ENCODE assay signal across 21 cellular contexts in genomic region chr11:102378818-102379217, GRCh38. TPM values are rescaled to one million over a fixed set of nuclear protein-coding genes. Genes with fewer than 3 reads are reported as not detected.
A peak's percentile ranks its signal among the peaks of the same experiment; 100 is the strongest.
DNase-seq lines count a peak whose midpoint lies in the region; ATAC-seq, FAIRE-seq and TF ChIP-seq lines count a peak whose summit lies in the region.
"Had no signal": no experiment of that assay in that cellular context is flagged by ENCODE, and none has a peak within 500 bp of the region (broad histone marks: within the 10 kb centered on the region; RNA-seq: fewer than 3 reads in every experiment).

No MANE protein-coding gene starts in this region.

- no peak overlapping the region for H3K9ac ChIP-seq in astrocyte (ENCODE audit: low read length)
- H3K9ac ChIP-seq: BLaER1 treated with 17β-estradiol and CSF1 and Interleukin-3, amounts not matched to agents 10 nM and 100 nM had no signal

- no peak overlapping the region for H3K27ac Mint-ChIP-seq in activated CD8-positive, alpha-beta T cell treated with anti-CD3 and anti-CD28 coated beads for 36 hours
- no peak overlapping the region for H3K27ac Mint-ChIP-seq in activated CD8-positive, alpha-beta T cell treated with anti-CD3 and anti-CD28 coated beads, Interleukin-2, amount 10 ng/mL, durations not matched to agents 7 days and 5 days
- H3K27ac Mint-ChIP-seq in activated naive CD8-positive, alpha-beta T cell: peak overlapping the region; percentile 12
- no peak overlapping the region for H3K27ac Mint-ChIP-seq in activated naive CD8-positive, alpha-beta T cell treated with anti-CD3 and anti-CD28 coated beads for 36 hours
- H3K27ac Mint-ChIP-seq in astrocyte (ENCODE audit: unreplicated experiment): no peak overlapping the region
- no peak overlapping the region for H3K27ac Mint-ChIP-seq in stimulated activated naive CD8-positive, alpha-beta T cell treated with anti-CD3 and anti-CD28 coated beads, Interleukin-15, amount 100 ng/mL, for 72 hours
- H3K27ac Mint-ChIP-seq: B cell; CD8-positive, alpha-beta memory T cell; H9 had no signal

- H3K27ac ChIP-seq in astrocyte (ENCODE audit: low read depth, low read length): no peak overlapping the region
- H3K27ac ChIP-seq: BLaER1 treated with 17β-estradiol and CSF1 and Interleukin-3, amounts not matched to agents 10 nM and 100 nM had no signal

- peaks cover 36% of the 10 kb centered on the region for H4K20me1 ChIP-seq in astrocyte (ENCODE audit: insufficient read depth, low read length)

- H3K4me2 ChIP-seq in astrocyte (ENCODE audit: low read length): no peak overlapping the region
- H3K4me2 ChIP-seq: BLaER1 treated with 17β-estradiol and CSF1 and Interleukin-3, amounts not matched to agents 10 nM and 100 nM had no signal

- H3K79me2 ChIP-seq in astrocyte (ENCODE audit: insufficient read depth, low read length): peaks cover 32% of the 10 kb centered on the region

- H3K4me1 ChIP-seq in astrocyte (ENCODE audit: insufficient read depth, low read length): no peaks in the 10 kb centered on the region
- H3K4me1 ChIP-seq: BLaER1 treated with 17β-estradiol and CSF1 and Interleukin-3, amounts not matched to agents 10 nM and 100 nM had no signal

- FAIRE-seq in astrocyte (lab: Jason Lieb, UNC): peak; percentile 29
- FAIRE-seq: GM12878, GM19239, H1 had no signal

- H3K9me3 Mint-ChIP-seq in activated CD8-positive, alpha-beta T cell treated with anti-CD3 and anti-CD28 coated beads for 36 hours: no peaks in the 10 kb centered on the region
- no peaks in the 10 kb centered on the region for H3K9me3 Mint-ChIP-seq in activated CD8-positive, alpha-beta T cell treated with anti-CD3 and anti-CD28 coated beads, Interleukin-2, amount 10 ng/mL, durations not matched to agents 7 days and 5 days (ENCODE audit: insufficient read depth)
- H3K9me3 Mint-ChIP-seq in activated naive CD8-positive, alpha-beta T cell (ENCODE audit: low read depth): no peaks in the 10 kb centered on the region
- no peaks in the 10 kb centered on the region for H3K9me3 Mint-ChIP-seq in activated naive CD8-positive, alpha-beta T cell treated with anti-CD3 and anti-CD28 coated beads for 36 hours
- H3K9me3 Mint-ChIP-seq in astrocyte (ENCODE audit: unreplicated experiment): no peaks in the 10 kb centered on the region
- no peaks in the 10 kb centered on the region for H3K9me3 Mint-ChIP-seq in stimulated activated naive CD8-positive, alpha-beta T cell treated with anti-CD3 and anti-CD28 coated beads, Interleukin-15, amount 100 ng/mL, for 72 hours
- H3K9me3 Mint-ChIP-seq: CD8-positive, alpha-beta memory T cell; H9 had no signal

- POLR2A ChIA-PET in activated CD8-positive, alpha-beta T cell treated with anti-CD3 and anti-CD28 coated beads for 36 hours (lab: Charles Lee): no interaction called here
- POLR2A ChIA-PET in activated CD8-positive, alpha-beta T cell treated with anti-CD3 and anti-CD28 coated beads, Interleukin-2, amount 10 ng/mL, durations not matched to agents 7 days and 5 days (lab: Charles Lee): no interaction called here

- peaks cover 39% of the 10 kb centered on the region for H3K36me3 ChIP-seq in astrocyte (ENCODE audit: insufficient read depth, low read length)

- peak; percentile 84 for ATAC-seq in activated CD8-positive, alpha-beta T cell treated with anti-CD3 and anti-CD28 coated beads for 36 hours
- no peak for ATAC-seq in activated CD8-positive, alpha-beta T cell treated with anti-CD3 and anti-CD28 coated beads, Interleukin-2, amount 10 ng/mL, durations not matched to agents 7 days and 5 days
- peak; percentile 59 for ATAC-seq in stimulated activated naive CD8-positive, alpha-beta T cell treated with anti-CD3 and anti-CD28 coated beads, Interleukin-15, amount 100 ng/mL, for 72 hours
- ATAC-seq: GM12878 had no signal

- H3K4me3 ChIP-seq in astrocyte (ENCODE audit: insufficient read depth, low read depth, low read length): no peak overlapping the region
- H3K4me3 ChIP-seq: BLaER1 treated with 17β-estradiol and CSF1 and Interleukin-3, amounts not matched to agents 10 nM and 100 nM; GM12878 had no signal

- no peaks in the 10 kb centered on the region for H3K9me3 ChIP-seq in astrocyte (ENCODE audit: insufficient read depth, low read depth, low read length)
- H3K9me3 ChIP-seq: BLaER1 treated with 17β-estradiol and CSF1 and Interleukin-3, amounts not matched to agents 10 nM and 100 nM had no signal

- H3K4me1 Mint-ChIP-seq in activated CD8-positive, alpha-beta T cell treated with anti-CD3 and anti-CD28 coated beads for 36 hours (ENCODE audit: low read depth): peaks cover 31% of the 10 kb centered on the region
- H3K4me1 Mint-ChIP-seq in activated CD8-positive, alpha-beta T cell treated with anti-CD3 and anti-CD28 coated beads, Interleukin-2, amount 10 ng/mL, durations not matched to agents 7 days and 5 days (ENCODE audit: low read depth): peaks cover 10% of the 10 kb centered on the region
- peaks cover 36% of the 10 kb centered on the region for H3K4me1 Mint-ChIP-seq in activated naive CD8-positive, alpha-beta T cell (ENCODE audit: low read depth)
- peaks cover 25% of the 10 kb centered on the region for H3K4me1 Mint-ChIP-seq in activated naive CD8-positive, alpha-beta T cell treated with anti-CD3 and anti-CD28 coated beads for 36 hours
- H3K4me1 Mint-ChIP-seq in astrocyte (ENCODE audit: low read depth, unreplicated experiment): peaks cover 19% of the 10 kb centered on the region
- H3K4me1 Mint-ChIP-seq in stimulated activated naive CD8-positive, alpha-beta T cell treated with anti-CD3 and anti-CD28 coated beads, Interleukin-15, amount 100 ng/mL, for 72 hours: peaks cover 24% of the 10 kb centered on the region
- H3K4me1 Mint-ChIP-seq: B cell had no signal

- H3K4me3 Mint-ChIP-seq in activated CD8-positive, alpha-beta T cell treated with anti-CD3 and anti-CD28 coated beads for 36 hours: no peak overlapping the region
- H3K4me3 Mint-ChIP-seq in activated CD8-positive, alpha-beta T cell treated with anti-CD3 and anti-CD28 coated beads, Interleukin-2, amount 10 ng/mL, durations not matched to agents 7 days and 5 days: no peak overlapping the region
- no peak overlapping the region for H3K4me3 Mint-ChIP-seq in activated naive CD8-positive, alpha-beta T cell
- H3K4me3 Mint-ChIP-seq in activated naive CD8-positive, alpha-beta T cell treated with anti-CD3 and anti-CD28 coated beads for 36 hours: no peak overlapping the region
- H3K4me3 Mint-ChIP-seq in astrocyte (ENCODE audit: unreplicated experiment): no peak overlapping the region
- H3K4me3 Mint-ChIP-seq in stimulated activated naive CD8-positive, alpha-beta T cell treated with anti-CD3 and anti-CD28 coated beads, Interleukin-15, amount 100 ng/mL, for 72 hours: no peak overlapping the region
- H3K4me3 Mint-ChIP-seq: B cell; CD8-positive, alpha-beta memory T cell; H9 had no signal

- intact Hi-C loops in activated CD8-positive, alpha-beta T cell treated with anti-CD3 and anti-CD28 coated beads for 36 hours (cut with micrococcal nuclease): no loop called here

- CTCF ChIA-PET in activated CD8-positive, alpha-beta T cell treated with anti-CD3 and anti-CD28 coated beads for 36 hours (lab: Charles Lee): interaction anchor here (1.1 to 6.5 kb wide), 3 partner anchors 13 to 234 kb away, joined by 3 to 59 read pairs (median 3); no protein-coding TSS in a partner anchor
- CTCF ChIA-PET in activated CD8-positive, alpha-beta T cell treated with anti-CD3 and anti-CD28 coated beads, Interleukin-2, amount 10 ng/mL, durations not matched to agents 7 days and 5 days (lab: Charles Lee): interaction anchor here (0.9 to 1.8 kb wide), 2 partner anchors 12 to 37 kb away, joined by 3 to 8 read pairs; no protein-coding TSS in a partner anchor

- H3K36me3 Mint-ChIP-seq in activated CD8-positive, alpha-beta T cell treated with anti-CD3 and anti-CD28 coated beads for 36 hours (ENCODE audit: low read depth): peaks cover 42% of the 10 kb centered on the region
- H3K36me3 Mint-ChIP-seq in activated CD8-positive, alpha-beta T cell treated with anti-CD3 and anti-CD28 coated beads, Interleukin-2, amount 10 ng/mL, durations not matched to agents 7 days and 5 days (ENCODE audit: low read depth): peaks cover 44% of the 10 kb centered on the region
- peaks cover 19% of the 10 kb centered on the region for H3K36me3 Mint-ChIP-seq in activated naive CD8-positive, alpha-beta T cell
- H3K36me3 Mint-ChIP-seq in activated naive CD8-positive, alpha-beta T cell treated with anti-CD3 and anti-CD28 coated beads for 36 hours: peaks cover 43% of the 10 kb centered on the region
- peaks cover 15% of the 10 kb centered on the region for H3K36me3 Mint-ChIP-seq in astrocyte (ENCODE audit: low read depth, unreplicated experiment)

- no peak for DNase-seq in activated CD8-positive, alpha-beta T cell treated with anti-CD3 and anti-CD28 coated beads for 36 hours
- no peak for DNase-seq in activated CD8-positive, alpha-beta T cell treated with anti-CD3 and anti-CD28 coated beads, Interleukin-2, amount 10 ng/mL, durations not matched to agents 7 days and 5 days
- DNase-seq in activated naive CD8-positive, alpha-beta T cell treated with anti-CD3 and anti-CD28 coated beads for 36 hours: no peak
- DNase-seq in astrocyte (ENCODE audit: low read depth) (no peak), NCI-H1694 (lab: John Stamatoyannopoulos, UW) (no peak), AG20443 (ENCODE audit: low spot score) (no peak)
- DNase-seq in stimulated activated naive CD8-positive, alpha-beta T cell treated with anti-CD3 and anti-CD28 coated beads, Interleukin-15, amount 100 ng/mL, for 72 hours: no peak
- DNase-seq: 8988T; CD8-positive, alpha-beta memory T cell; COR-L47; DMS 273 treated with DMSO at 0.1 percent for 48 hours; DMS53; DND-41; EL; H9 had no signal

- TF ChIP-seq CTCF in activated CD8-positive, alpha-beta T cell treated with anti-CD3 and anti-CD28 coated beads for 36 hours (IDR thresholded peaks at IDR 0.05): no peak
- no peak for TF ChIP-seq CTCF in astrocyte (IDR thresholded peaks at IDR 0.05; ENCODE audit: insufficient read depth, low read depth, low read length)

- H2AFZ ChIP-seq in astrocyte (ENCODE audit: low read depth, low read length): no peak overlapping the region

- no peaks in the 10 kb centered on the region for H3K27me3 Mint-ChIP-seq in activated CD8-positive, alpha-beta T cell treated with anti-CD3 and anti-CD28 coated beads for 36 hours
- no peaks in the 10 kb centered on the region for H3K27me3 Mint-ChIP-seq in activated CD8-positive, alpha-beta T cell treated with anti-CD3 and anti-CD28 coated beads, Interleukin-2, amount 10 ng/mL, durations not matched to agents 7 days and 5 days (ENCODE audit: low read depth)
- H3K27me3 Mint-ChIP-seq in activated naive CD8-positive, alpha-beta T cell: no peaks in the 10 kb centered on the region
- H3K27me3 Mint-ChIP-seq in activated naive CD8-positive, alpha-beta T cell treated with anti-CD3 and anti-CD28 coated beads for 36 hours: no peaks in the 10 kb centered on the region
- no peaks in the 10 kb centered on the region for H3K27me3 Mint-ChIP-seq in astrocyte (ENCODE audit: low read depth, unreplicated experiment)
- H3K27me3 Mint-ChIP-seq in stimulated activated naive CD8-positive, alpha-beta T cell treated with anti-CD3 and anti-CD28 coated beads, Interleukin-15, amount 100 ng/mL, for 72 hours: no peaks in the 10 kb centered on the region
- H3K27me3 Mint-ChIP-seq: B cell; CD8-positive, alpha-beta memory T cell had no signal

- no peaks in the 10 kb centered on the region for H3K27me3 ChIP-seq in astrocyte (ENCODE audit: insufficient read depth, low read length)
- H3K27me3 ChIP-seq: BLaER1 treated with 17β-estradiol and CSF1 and Interleukin-3, amounts not matched to agents 10 nM and 100 nM had no signal

RNA-seq across cellular contexts. Expression of gene BIRC2, which starts 31.8 kb away (rescaled TPM):
- total RNA-seq in activated CD8-positive, alpha-beta T cell treated with anti-CD3 and anti-CD28 coated beads for 36 hours: 10 to 100 TPM; 29.8 to 32.9 TPM
- 10 to 100 TPM; 28.3 to 30.4 TPM for total RNA-seq in activated CD8-positive, alpha-beta T cell treated with anti-CD3 and anti-CD28 coated beads, Interleukin-2, amount 10 ng/mL, durations not matched to agents 7 days and 5 days
- 10 to 100 TPM; 29.6 to 30.7 TPM for total RNA-seq in activated naive CD8-positive, alpha-beta T cell treated with anti-CD3 and anti-CD28 coated beads for 36 hours
- 69.9 and 72.0 TPM in 2 replicates for total RNA-seq in astrocyte
